Comparison of ENCODE assay signal across 10 cellular contexts in genomic region chr19:57282011-57282636, GRCh38. TPM values are rescaled to one million over a fixed set of nuclear protein-coding genes. Genes with fewer than 3 reads are reported as not detected.
A peak's percentile ranks its signal among the peaks of the same experiment; 100 is the strongest.
DNase-seq lines count a peak whose midpoint lies in the region; ATAC-seq, FAIRE-seq and TF ChIP-seq lines count a peak whose summit lies in the region.
"Had no signal": no experiment of that assay in that cellular context is flagged by ENCODE, and none has a peak within 500 bp of the region (broad histone marks: within the 10 kb centered on the region; RNA-seq: fewer than 3 reads in every experiment).

No MANE protein-coding gene starts in this region.

- H3K4me1 ChIP-seq in HepG2 (ENCODE audit: insufficient read depth, low read length) (peaks cover 47% of the 10 kb centered on the region), right lobe of liver (peaks cover 0 to 19% (median 5%) of the 10 kb centered on the region in 4 donors), ovary (ENCODE audit: insufficient read depth) (peaks cover 4% of the 10 kb centered on the region)

- H3K36me3 Mint-ChIP-seq in activated T-helper 2 cell treated with anti-CD3 and anti-CD28 coated beads, Interferon-gamma antibody, Interleukin-2, Interleukin-4, amounts not matched to agents 10 μg/mL and 5 μg/mL and 100 μg/mL, durations not matched to agents 14 hours and 24 hours and 36 hours (ENCODE audit: low read depth): peaks cover 65% of the 10 kb centered on the region
- H3K36me3 Mint-ChIP-seq in immature natural killer cell: peaks cover 8 to 23% (median 12%) of the 10 kb centered on the region in 3 donors

- intact Hi-C loops in HepG2 (cut with micrococcal nuclease; ENCODE audit: unreplicated experiment): no loop called here
- intact Hi-C loops in right lobe of liver (cut with DNase I): no loop called here
- intact Hi-C loops in activated T-helper 2 cell treated with anti-CD3 and anti-CD28 coated beads, Interferon-gamma antibody, Interleukin-2, Interleukin-4, amounts not matched to agents 10 μg/mL and 5 μg/mL and 100 μg/mL, durations not matched to agents 14 hours and 24 hours and 36 hours (cut with micrococcal nuclease): loop anchor here (5.0 kb wide), 1 partner anchor 90 kb away; the partner anchor contains the start of gene ZNF264
- intact Hi-C loops in ovary (cut with DNase I): loop anchor here in 2 of 4 donors (5.0 kb wide), 2 partner anchors 40 to 80 kb away; partner anchors contain the start of genes TRAPPC2B (in 1 of the 2), ZNF547 (in 1 of the 2) and ZNF805 (in 1 of the 2)

- in situ Hi-C loops in HepG2 (cut with HindIII; ENCODE audit: extremely low pct_ligation_motif_present, low pct_unique_long_range_greater_than_20kb): loop anchor here (5.0 kb wide), 1 partner anchor 40 kb away; the partner anchor contains the start of gene ZNF805

- no peak for TF ChIP-seq RAD21 in HepG2 (CRISPR knock-in tag; IDR thresholded peaks at IDR 0.05)

- H3K4me3 Mint-ChIP-seq in activated T-helper 2 cell treated with anti-CD3 and anti-CD28 coated beads, Interferon-gamma antibody, Interleukin-2, Interleukin-4, amounts not matched to agents 10 μg/mL and 5 μg/mL and 100 μg/mL, durations not matched to agents 14 hours and 24 hours and 36 hours (ENCODE audit: low read depth): peak overlapping the region; percentile 72
- H3K4me3 Mint-ChIP-seq in immature natural killer cell: peak overlapping the region in 2 of 5 donors; percentile 68 to 76

- WGBS in HepG2 (ENCODE audit: low lambda C conversion rate): 76% methylated on average over 5 of the region's 5 CpGs
- WGBS in right lobe of liver (ENCODE audit: insufficient coverage, low coverage, low lambda C conversion rate, missing lambda C conversion rate): 77% methylated on average over 4 of the region's 5 CpGs
- 78 to 82% (median 79%) methylated on average over 5 of the region's 5 CpGs for WGBS in ovary, 3 donors

- H3K9me3 ChIP-seq in HepG2 (ENCODE audit: low read length) (no peaks in the 10 kb centered on the region), right lobe of liver (no peaks in the 10 kb centered on the region), ovary (peaks cover 2 to 30% of the 10 kb centered on the region in 2 donors)

- TF ChIP-seq EP300 in HepG2 (IDR thresholded peaks at IDR 0.05; ENCODE audit: low read depth in 2 of 2, low read length in 2 of 2): no peak
- TF ChIP-seq EP300 in HepG2 (CRISPR knock-in tag; IDR thresholded peaks at IDR 0.05; ENCODE audit: borderline replicate concordance): no peak
- no peak for TF ChIP-seq EP300 in ovary (IDR thresholded peaks at IDR 0.05)

- H2AFZ ChIP-seq in HepG2 (ENCODE audit: low read length): no peak overlapping the region

- H3K27me3 Mint-ChIP-seq in activated T-helper 2 cell treated with anti-CD3 and anti-CD28 coated beads, Interferon-gamma antibody, Interleukin-2, Interleukin-4, amounts not matched to agents 10 μg/mL and 5 μg/mL and 100 μg/mL, durations not matched to agents 14 hours and 24 hours and 36 hours (ENCODE audit: low read depth): no peaks in the 10 kb centered on the region
- H3K27me3 Mint-ChIP-seq in immature natural killer cell (ENCODE audit: low read depth in 3 of 3): peaks cover 0 to 10% (median 4%) of the 10 kb centered on the region in 3 donors

- H3K27ac Mint-ChIP-seq in activated T-helper 2 cell treated with anti-CD3 and anti-CD28 coated beads, Interferon-gamma antibody, Interleukin-2, Interleukin-4, amounts not matched to agents 10 μg/mL and 5 μg/mL and 100 μg/mL, durations not matched to agents 14 hours and 24 hours and 36 hours: peak overlapping the region; percentile 77
- peak overlapping the region in 5 of 6 donors; percentile 66 to 80 (median 75) for H3K27ac Mint-ChIP-seq in immature natural killer cell

- peaks cover 23% of the 10 kb centered on the region for H4K20me1 ChIP-seq in HepG2 (ENCODE audit: insufficient read depth, low read length)

- ATAC-seq in HepG2: no peak
- no peak for ATAC-seq in right lobe of liver

- CTCF ChIA-PET in HepG2 (lab: Yijun Ruan, JAX; ENCODE audit: low intra/inter-chr PET ratio, low total read pairs): no interaction called here

- peak overlapping the region; percentile 3 for H3K27ac ChIP-seq in HepG2 (ENCODE audit: extremely low read length, insufficient read depth, low read length)
- no peak overlapping the region for H3K27ac ChIP-seq in right lobe of liver
- no peak overlapping the region for H3K27ac ChIP-seq in ovary

- H3K4me3 ChIP-seq in HepG2 (replicated peaks in 1 of 3; ENCODE audit: insufficient read depth in 1 of 3, low read depth in 2 of 3, low read length in 3 of 3) (peak overlapping the region; percentile 41 to 95 (median 79); a peak in 5 of 6 replicates), right lobe of liver (peak overlapping the region in 1 of 3 donors; percentile 97), ovary (no peak overlapping the region)

- POLR2A ChIA-PET in HepG2 (lab: Yijun Ruan, JAX): interaction anchor here (1.0 kb wide), 1 partner anchor 42 kb away, joined by 4 read pairs; the partner anchor contains the start of gene ZNF805

- DNase-seq in HepG2 (ENCODE audit: low spot score): no peak
- DNase-seq in right lobe of liver: no peak
- no peak for DNase-seq in activated T-helper 2 cell treated with anti-CD3 and anti-CD28 coated beads, Interferon-gamma antibody, Interleukin-2, Interleukin-4, amounts not matched to agents 10 μg/mL and 5 μg/mL and 100 μg/mL, durations not matched to agents 14 hours and 24 hours and 36 hours (ENCODE audit: low spot score)
- no peak for DNase-seq in immature natural killer cell
- DNase-seq in ovary: no peak
- no peak for DNase-seq in NCI-H2171 treated with DMSO at 0.1 percent for 48 hours (lab: John Stamatoyannopoulos, UW)
- no peak for DNase-seq in activated CD4-positive, CD25-positive, alpha-beta regulatory T cell treated with anti-CD3 and anti-CD28 coated beads, Interleukin-2, amount 50 U/mL, for 72 hours
- DNase-seq in GM20000 (ENCODE audit: low spot score): no peak
- DNase-seq: DMS53, NCI-H510A treated with DMSO at 0.1 percent for 48 hours had no signal

- no TSS peak for BruUV-seq in HepG2 (replicated peaks; lab: Mats Ljungman, UMichigan)

- TF ChIP-seq CTCF in HepG2 (CRISPR knock-in tag; IDR thresholded peaks at IDR 0.05) (no peak), right lobe of liver (IDR thresholded peaks at IDR 0.05) (no peak), ovary (IDR thresholded peaks at IDR 0.05) (no peak), GM20000 (IDR thresholded peaks at IDR 0.05; ENCODE audit: extremely low read depth, missing control alignments) (no peak)

- H3K4me1 Mint-ChIP-seq in activated T-helper 2 cell treated with anti-CD3 and anti-CD28 coated beads, Interferon-gamma antibody, Interleukin-2, Interleukin-4, amounts not matched to agents 10 μg/mL and 5 μg/mL and 100 μg/mL, durations not matched to agents 14 hours and 24 hours and 36 hours (ENCODE audit: low read depth): peaks cover 26% of the 10 kb centered on the region
- H3K4me1 Mint-ChIP-seq in immature natural killer cell: peaks cover 29 to 42% of the 10 kb centered on the region in 2 donors

- H3K9ac ChIP-seq in HepG2 (ENCODE audit: insufficient read depth, low read depth, low read length): peak overlapping the region; percentile 37

- peak overlapping the region; percentile 80 for H3K4me2 ChIP-seq in HepG2 (ENCODE audit: low read depth, low read length)

- TF ChIP-seq POLR2A in HepG2 (IDR thresholded peaks at IDR 0.05; ENCODE audit: insufficient read depth in 1 of 2, low read depth in 2 of 2, low read length in 2 of 2) (no peak), right lobe of liver (IDR thresholded peaks at IDR 0.05) (no peak), ovary (IDR thresholded peaks at IDR 0.05) (no peak)

- peaks cover 65% of the 10 kb centered on the region for H3K79me2 ChIP-seq in HepG2 (ENCODE audit: insufficient read depth, low read length)

- no peak for FAIRE-seq in HepG2 (lab: Jason Lieb, UNC)

- H3K27me3 ChIP-seq in HepG2 (ENCODE audit: control insufficient read depth in 1 of 2, insufficient read depth in 2 of 2, low read length in 2 of 2) (no peaks in the 10 kb centered on the region; a peak in 1 of 5 replicates), right lobe of liver (no peaks in the 10 kb centered on the region), ovary (no peaks in the 10 kb centered on the region)

- H3K36me3 ChIP-seq in HepG2 (replicated peaks in 1 of 2; ENCODE audit: control insufficient read depth in 1 of 2, insufficient read depth in 2 of 2, low read length in 2 of 2) (peaks cover 17 to 33% of the 10 kb centered on the region in 2 experiments), right lobe of liver (peaks cover 12 to 34% (median 16%) of the 10 kb centered on the region in 4 donors), ovary (peaks cover under 1% of the 10 kb centered on the region)

- peaks cover 20% of the 10 kb centered on the region for H3K9me3 Mint-ChIP-seq in activated T-helper 2 cell treated with anti-CD3 and anti-CD28 coated beads, Interferon-gamma antibody, Interleukin-2, Interleukin-4, amounts not matched to agents 10 μg/mL and 5 μg/mL and 100 μg/mL, durations not matched to agents 14 hours and 24 hours and 36 hours
- no peaks in the 10 kb centered on the region for H3K9me3 Mint-ChIP-seq in immature natural killer cell

RNA-seq across cellular contexts. Expression of gene ZNF460, which starts 1.8 kb away (rescaled TPM):
- total RNA-seq in HepG2 (2016; rRNA removed; fragmentation: Illumina TruSeq; extraction: Trizol): 44.8 and 76.3 TPM in 2 replicates
- total RNA-seq in HepG2 (2016; cell fraction: cytosol; rRNA removed; fragmentation: Illumina TruSeq; extraction: Trizol; ENCODE audit: low read depth): 2.9 and 3.1 TPM in 2 replicates
- total RNA-seq in HepG2 (2016; cell fraction: insoluble cytoplasmic fraction; rRNA removed; fragmentation: Illumina TruSeq; extraction: Trizol): 40.9 and 72.0 TPM in 2 replicates
- total RNA-seq in HepG2 (2016; cell fraction: membrane; rRNA removed; fragmentation: Illumina TruSeq; extraction: Trizol): 9.8 and 11.2 TPM in 2 replicates
- total RNA-seq in HepG2 (2016; cell fraction: nucleus; rRNA removed; fragmentation: Illumina TruSeq; extraction: Trizol): 70.0 and 73.2 TPM in 2 replicates
- 14.5 and 15.3 TPM in 2 replicates for polyA plus RNA-seq in HepG2 (2011; rRNA removed)
- 5.4 and 7.1 TPM in 2 replicates for polyA plus RNA-seq in HepG2 (2011; cell fraction: cytosol; rRNA removed)
- polyA plus RNA-seq in HepG2 (2011; cell fraction: nucleus; rRNA removed): 22.5 and 28.5 TPM in 2 replicates
- 1.7 and 1.8 TPM in 2 replicates for polyA plus RNA-seq in HepG2 (2012)
- polyA plus RNA-seq in HepG2 (2016; cell fraction: cytosol; fragmentation: Illumina TruSeq; extraction: Trizol; ENCODE audit: low read depth): 0.02 TPM in 1 of 2 replicates, not detected in the other
- 1.0 and 1.3 TPM in 2 replicates for polyA plus RNA-seq in HepG2 (2016; cell fraction: insoluble cytoplasmic fraction; fragmentation: Illumina TruSeq; extraction: Trizol; ENCODE audit: low read depth)
- 0.12 and 0.14 TPM in 2 replicates for polyA plus RNA-seq in HepG2 (2016; cell fraction: membrane; fragmentation: Illumina TruSeq; extraction: Trizol; ENCODE audit: low read depth)
- polyA plus RNA-seq in HepG2 (2016; cell fraction: nucleus; fragmentation: Illumina TruSeq; extraction: Trizol; ENCODE audit: insufficient read depth, low read depth): 2.7 and 3.2 TPM in 2 replicates
- polyA minus RNA-seq in HepG2 (2011; rRNA and poly(A)+ RNA removed; ENCODE audit: low replicate concordance): 113 and 142 TPM in 2 replicates
- 66.3 and 87.7 TPM in 2 replicates for polyA minus RNA-seq in HepG2 (2011; cell fraction: cytosol; rRNA and poly(A)+ RNA removed)
- polyA minus RNA-seq in HepG2 (2011; cell fraction: nucleus; rRNA and poly(A)+ RNA removed): 149 and 236 TPM in 2 replicates
- total RNA-seq in right lobe of liver: 10 to 100 TPM; 15.7 to 24.2 (median 21.8) TPM
- 35.8 and 40.2 TPM in 2 replicates for total RNA-seq in activated T-helper 2 cell treated with anti-CD3 and anti-CD28 coated beads, Interferon-gamma antibody, Interleukin-2, Interleukin-4, amounts not matched to agents 10 μg/mL and 5 μg/mL and 100 μg/mL, durations not matched to agents 14 hours and 24 hours and 36 hours
- 1 to 10 TPM; 1.1 to 7.0 (median 4.3) TPM for polyA plus RNA-seq in immature natural killer cell
- 100 to 1,000 TPM in 1 of 7 donors, 10 to 100 TPM in 6; 57.2 to 103 (median 68.6) TPM for total RNA-seq in ovary
- polyA plus RNA-seq in ovary: 1 to 10 TPM; 3.0 to 4.4 TPM

RNA-seq across cellular contexts. Expression of gene ZNF543, which starts 38.1 kb away (rescaled TPM):
- total RNA-seq in HepG2 (2016; rRNA removed; fragmentation: Illumina TruSeq; extraction: Trizol) (8.9 and 10.4 TPM in 2 replicates), right lobe of liver (1 to 10 TPM; 1.9 to 2.7 (median 2.4) TPM), ovary (10 to 100 TPM in 4 of 7 donors, 1 to 10 TPM in 3; 4.9 to 12.9 (median 10.5) TPM)
- total RNA-seq in HepG2 (2016; cell fraction: cytosol; rRNA removed; fragmentation: Illumina TruSeq; extraction: Trizol; ENCODE audit: low read depth): 0.62 and 0.81 TPM in 2 replicates
- total RNA-seq in HepG2 (2016; cell fraction: insoluble cytoplasmic fraction; rRNA removed; fragmentation: Illumina TruSeq; extraction: Trizol): 8.0 and 9.3 TPM in 2 replicates
- total RNA-seq in HepG2 (2016; cell fraction: membrane; rRNA removed; fragmentation: Illumina TruSeq; extraction: Trizol): 4.5 and 4.7 TPM in 2 replicates
- 5.9 and 6.1 TPM in 2 replicates for total RNA-seq in HepG2 (2016; cell fraction: nucleus; rRNA removed; fragmentation: Illumina TruSeq; extraction: Trizol)
- polyA plus RNA-seq in HepG2 (2011; rRNA removed) (2.1 and 2.5 TPM in 2 replicates), immature natural killer cell (1 to 10 TPM; 2.1 to 4.6 (median 2.5) TPM), ovary (1 to 10 TPM; 4.0 to 4.9 TPM)
- 1.0 and 1.6 TPM in 2 replicates for polyA plus RNA-seq in HepG2 (2011; cell fraction: cytosol; rRNA removed)
- polyA plus RNA-seq in HepG2 (2011; cell fraction: nucleus; rRNA removed): 1.9 and 2.4 TPM in 2 replicates
- polyA plus RNA-seq in HepG2 (2012): 1.3 and 1.8 TPM in 2 replicates
- polyA plus RNA-seq in HepG2 (2016; cell fraction: cytosol; fragmentation: Illumina TruSeq; extraction: Trizol; ENCODE audit: low read depth): 0.15 TPM in 2 replicates
- 3.1 TPM in 2 replicates for polyA plus RNA-seq in HepG2 (2016; cell fraction: insoluble cytoplasmic fraction; fragmentation: Illumina TruSeq; extraction: Trizol; ENCODE audit: low read depth)
- 0.85 and 0.98 TPM in 2 replicates for polyA plus RNA-seq in HepG2 (2016; cell fraction: membrane; fragmentation: Illumina TruSeq; extraction: Trizol; ENCODE audit: low read depth)
- 3.5 and 4.7 TPM in 2 replicates for polyA plus RNA-seq in HepG2 (2016; cell fraction: nucleus; fragmentation: Illumina TruSeq; extraction: Trizol; ENCODE audit: insufficient read depth, low read depth)
- 4.9 and 6.1 TPM in 2 replicates for polyA minus RNA-seq in HepG2 (2011; rRNA and poly(A)+ RNA removed; ENCODE audit: low replicate concordance)
- 4.7 and 6.4 TPM in 2 replicates for polyA minus RNA-seq in HepG2 (2011; cell fraction: cytosol; rRNA and poly(A)+ RNA removed)
- polyA minus RNA-seq in HepG2 (2011; cell fraction: nucleus; rRNA and poly(A)+ RNA removed): 6.3 and 11.8 TPM in 2 replicates
- total RNA-seq in activated T-helper 2 cell treated with anti-CD3 and anti-CD28 coated beads, Interferon-gamma antibody, Interleukin-2, Interleukin-4, amounts not matched to agents 10 μg/mL and 5 μg/mL and 100 μg/mL, durations not matched to agents 14 hours and 24 hours and 36 hours: 4.6 and 5.1 TPM in 2 replicates

RNA-seq across cellular contexts. Expression of gene ZNF805, which starts 41.7 kb away (rescaled TPM):
- 12.8 and 21.8 TPM in 2 replicates for total RNA-seq in HepG2 (2016; rRNA removed; fragmentation: Illumina TruSeq; extraction: Trizol)
- 0.40 and 1.3 TPM in 2 replicates for total RNA-seq in HepG2 (2016; cell fraction: cytosol; rRNA removed; fragmentation: Illumina TruSeq; extraction: Trizol; ENCODE audit: low read depth)
- total RNA-seq in HepG2 (2016; cell fraction: insoluble cytoplasmic fraction; rRNA removed; fragmentation: Illumina TruSeq; extraction: Trizol): 12.7 and 22.7 TPM in 2 replicates
- total RNA-seq in HepG2 (2016; cell fraction: membrane; rRNA removed; fragmentation: Illumina TruSeq; extraction: Trizol): 4.1 and 4.5 TPM in 2 replicates
- total RNA-seq in HepG2 (2016; cell fraction: nucleus; rRNA removed; fragmentation: Illumina TruSeq; extraction: Trizol): 13.3 and 15.8 TPM in 2 replicates
- polyA plus RNA-seq in HepG2 (2011; rRNA removed): 5.1 and 5.5 TPM in 2 replicates
- 2.4 and 3.2 TPM in 2 replicates for polyA plus RNA-seq in HepG2 (2011; cell fraction: cytosol; rRNA removed)
- 3.4 and 5.3 TPM in 2 replicates for polyA plus RNA-seq in HepG2 (2011; cell fraction: nucleus; rRNA removed)
- 1.8 and 2.0 TPM in 2 replicates for polyA plus RNA-seq in HepG2 (2012)
- 0.11 and 0.19 TPM in 2 replicates for polyA plus RNA-seq in HepG2 (2016; cell fraction: cytosol; fragmentation: Illumina TruSeq; extraction: Trizol; ENCODE audit: low read depth)
- polyA plus RNA-seq in HepG2 (2016; cell fraction: insoluble cytoplasmic fraction; fragmentation: Illumina TruSeq; extraction: Trizol; ENCODE audit: low read depth): 2.2 and 2.5 TPM in 2 replicates
- polyA plus RNA-seq in HepG2 (2016; cell fraction: membrane; fragmentation: Illumina TruSeq; extraction: Trizol; ENCODE audit: low read depth): 0.24 and 0.31 TPM in 2 replicates
- 3.3 and 3.4 TPM in 2 replicates for polyA plus RNA-seq in HepG2 (2016; cell fraction: nucleus; fragmentation: Illumina TruSeq; extraction: Trizol; ENCODE audit: insufficient read depth, low read depth)
- 13.1 and 29.1 TPM in 2 replicates for polyA minus RNA-seq in HepG2 (2011; rRNA and poly(A)+ RNA removed; ENCODE audit: low replicate concordance)
- polyA minus RNA-seq in HepG2 (2011; cell fraction: cytosol; rRNA and poly(A)+ RNA removed): 23.1 and 27.6 TPM in 2 replicates
- 22.1 and 35.3 TPM in 2 replicates for polyA minus RNA-seq in HepG2 (2011; cell fraction: nucleus; rRNA and poly(A)+ RNA removed)
- 1 to 10 TPM; 3.9 to 6.3 (median 5.5) TPM for total RNA-seq in right lobe of liver
- total RNA-seq in activated T-helper 2 cell treated with anti-CD3 and anti-CD28 coated beads, Interferon-gamma antibody, Interleukin-2, Interleukin-4, amounts not matched to agents 10 μg/mL and 5 μg/mL and 100 μg/mL, durations not matched to agents 14 hours and 24 hours and 36 hours: 6.6 and 6.9 TPM in 2 replicates
- 1 to 10 TPM; 1.9 to 3.0 (median 2.9) TPM for polyA plus RNA-seq in immature natural killer cell
- total RNA-seq in ovary: 10 to 100 TPM; 10.8 to 27.8 (median 19.4) TPM
- polyA plus RNA-seq in ovary: 1 to 10 TPM; 1.7 to 4.5 TPM

RNA-seq across cellular contexts. Expression of gene AURKC, which starts 51.3 kb away (rescaled TPM):
- 0.46 TPM in 1 of 2 replicates, not detected in the other for total RNA-seq in HepG2 (2016; rRNA removed; fragmentation: Illumina TruSeq; extraction: Trizol)
- 0.35 TPM in 1 of 2 replicates, not detected in the other for total RNA-seq in HepG2 (2016; cell fraction: cytosol; rRNA removed; fragmentation: Illumina TruSeq; extraction: Trizol; ENCODE audit: low read depth)
- 0.19 and 0.61 TPM in 2 replicates for total RNA-seq in HepG2 (2016; cell fraction: insoluble cytoplasmic fraction; rRNA removed; fragmentation: Illumina TruSeq; extraction: Trizol)
- 0.34 TPM in 1 of 2 replicates, not detected in the other for total RNA-seq in HepG2 (2016; cell fraction: membrane; rRNA removed; fragmentation: Illumina TruSeq; extraction: Trizol)
- not detected in 2 replicates for total RNA-seq in HepG2 (2016; cell fraction: nucleus; rRNA removed; fragmentation: Illumina TruSeq; extraction: Trizol)
- 0.65 and 0.86 TPM in 2 replicates for polyA plus RNA-seq in HepG2 (2011; rRNA removed)
- polyA plus RNA-seq in HepG2 (2011; cell fraction: cytosol; rRNA removed): 0.50 and 0.60 TPM in 2 replicates
- polyA plus RNA-seq in HepG2 (2011; cell fraction: nucleus; rRNA removed): 0.87 and 1.6 TPM in 2 replicates
- polyA plus RNA-seq in HepG2 (2012): 0.58 and 0.80 TPM in 2 replicates
- polyA plus RNA-seq in HepG2 (2016; cell fraction: cytosol; fragmentation: Illumina TruSeq; extraction: Trizol; ENCODE audit: low read depth): 0.32 and 0.35 TPM in 2 replicates
- 0.31 and 0.44 TPM in 2 replicates for polyA plus RNA-seq in HepG2 (2016; cell fraction: insoluble cytoplasmic fraction; fragmentation: Illumina TruSeq; extraction: Trizol; ENCODE audit: low read depth)
- polyA plus RNA-seq in HepG2 (2016; cell fraction: membrane; fragmentation: Illumina TruSeq; extraction: Trizol; ENCODE audit: low read depth): 0.26 and 0.43 TPM in 2 replicates
- polyA plus RNA-seq in HepG2 (2016; cell fraction: nucleus; fragmentation: Illumina TruSeq; extraction: Trizol; ENCODE audit: insufficient read depth, low read depth): 1.5 TPM in 1 of 2 replicates, not detected in the other
- 0.14 and 0.68 TPM in 2 replicates for polyA minus RNA-seq in HepG2 (2011; rRNA and poly(A)+ RNA removed; ENCODE audit: low replicate concordance)
- polyA minus RNA-seq in HepG2 (2011; cell fraction: cytosol; rRNA and poly(A)+ RNA removed): not detected in 2 replicates
- polyA minus RNA-seq in HepG2 (2011; cell fraction: nucleus; rRNA and poly(A)+ RNA removed): 0.25 and 0.77 TPM in 2 replicates
- total RNA-seq in right lobe of liver: 1 to 10 TPM in 1 of 6 experiments, under 1 TPM in 3, not detected in 2; 0.53 to 1.1 (median 0.77) TPM
- 0.16 TPM in 1 of 2 replicates, not detected in the other for total RNA-seq in activated T-helper 2 cell treated with anti-CD3 and anti-CD28 coated beads, Interferon-gamma antibody, Interleukin-2, Interleukin-4, amounts not matched to agents 10 μg/mL and 5 μg/mL and 100 μg/mL, durations not matched to agents 14 hours and 24 hours and 36 hours
- 1 to 10 TPM in 2 of 3 donors, not detected in 1; 1.8 to 2.5 TPM for polyA plus RNA-seq in immature natural killer cell
- total RNA-seq in ovary: under 1 TPM in 4 of 7 donors, not detected in 3; 0.60 to 0.87 (median 0.79) TPM
- polyA plus RNA-seq in ovary: 1 to 10 TPM in 1 of 2 donors, under 1 TPM in 1; 0.45 to 1.9 TPM
